Comparison of ENCODE assay signal across 2 cellular contexts in genomic region chr1:48396208-48396607, GRCh38.
TF ChIP-seq lines count a peak whose summit lies in the region.

No MANE protein-coding gene starts in this region.

TF ChIP-seq in HepG2, 621 proteins besides CTCF, POLR2A, EP300 and RAD21 (continued from another document):
- TF ChIP-seq ZNF691 (CRISPR knock-in tag; IDR thresholded peaks at IDR 0.05; ENCODE audit: borderline replicate concordance, low read depth) (no peak), ZNF543 (CRISPR knock-in tag; IDR thresholded peaks at IDR 0.05) (no peak), NR2F6 (IDR thresholded peaks at IDR 0.05) (no peak), NR2F6 (CRISPR knock-in tag; IDR thresholded peaks at IDR 0.05) (no peak), MAFF (IDR thresholded peaks at IDR 0.05; ENCODE audit: low read depth, low read length) (peak; percentile 75), NFE2L2 (IDR thresholded peaks at IDR 0.05; ENCODE audit: low read length) (peak; percentile 88), ZNF180 (CRISPR knock-in tag; IDR thresholded peaks at IDR 0.05; ENCODE audit: borderline replicate concordance, low read depth) (no peak), MAFK (conservative IDR thresholded peaks at IDR 0.05 in 1 of 2, IDR thresholded peaks at IDR 0.05 in 1 of 2; ENCODE audit: low read length in 2 of 2) (peak; percentile 74 to 85), ZNF841 (CRISPR knock-in tag; IDR thresholded peaks at IDR 0.05; ENCODE audit: borderline replicate concordance) (no peak), ZNF3 (CRISPR knock-in tag; IDR thresholded peaks at IDR 0.05) (no peak)

TF ChIP-seq in K562, 482 proteins besides CTCF, POLR2A, EP300 and RAD21 (continued from another document):
- TF ChIP-seq TSHZ1 (CRISPR knock-in tag; IDR thresholded peaks at IDR 0.05) = no peak
- TF ChIP-seq ZNF316 (IDR thresholded peaks at IDR 0.05) = peak; percentile 61
- TF ChIP-seq MAFF (IDR thresholded peaks at IDR 0.05; ENCODE audit: low read length) = peak; percentile 56; the same call in 1 of the 2 replicates
- TF ChIP-seq NFE2L1 (tag; IDR thresholded peaks at IDR 0.05; ENCODE audit: borderline replicate concordance, low read depth) = peak; percentile 41; the same call in 1 of the 2 replicates
- TF ChIP-seq ZC3H4 (CRISPR knock-in tag; IDR thresholded peaks at IDR 0.05; ENCODE audit: borderline replicate concordance) = no peak
- TF ChIP-seq BCOR (IDR thresholded peaks at IDR 0.05) = no peak
- TF ChIP-seq DEAF1 (CRISPR knock-in tag; IDR thresholded peaks at IDR 0.05) = no peak
- 0 out of 2 replicates have a peak, but pooled peaks have one; percentile 16 for TF ChIP-seq NFE2 (IDR thresholded peaks at IDR 0.05; ENCODE audit: low read depth)
- peak; percentile 57 for TF ChIP-seq MAFG (tag; conservative IDR thresholded peaks at IDR 0.05)
